2 cellular contexts compared by ENCODE assay signal in the genomic region with DNA sequence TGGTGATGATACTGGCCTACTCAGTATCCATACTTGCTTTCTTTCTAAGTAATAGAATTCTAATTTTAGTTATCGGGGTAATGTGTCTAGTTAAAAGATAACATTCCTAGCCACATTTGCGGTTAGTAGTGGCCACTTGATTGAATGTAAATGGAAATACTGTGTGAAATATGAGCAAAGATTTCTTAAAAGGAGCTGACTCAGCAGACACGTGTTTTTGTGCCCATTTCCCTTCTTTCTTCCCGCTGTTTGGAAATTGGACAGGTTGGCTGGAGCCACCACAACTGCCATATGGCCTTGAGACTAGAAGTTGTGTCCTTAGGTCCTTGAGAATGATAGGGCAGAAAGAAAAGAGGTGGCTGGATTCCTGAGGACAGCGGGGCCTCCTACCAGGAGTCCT.
TF ChIP-seq lines count a peak whose summit lies in the region.

No MANE protein-coding gene starts in this region.

TF ChIP-seq in IMR-90, 13 proteins besides CTCF, POLR2A, EP300 and RAD21:
- TF ChIP-seq SMC3 (IDR thresholded peaks at IDR 0.05; ENCODE audit: low read depth, low read length) (no peak), RCOR1 (IDR thresholded peaks at IDR 0.05; ENCODE audit: insufficient replicate concordance, low read length) (no peak), MAFK (IDR thresholded peaks at IDR 0.05; ENCODE audit: low read depth, low read length) (peak; percentile 96), CEBPB (IDR thresholded peaks at IDR 0.05; ENCODE audit: low read depth, low read length) (no peak), FOS (IDR thresholded peaks at IDR 0.05; ENCODE audit: low read depth, low read length) (no peak)

TF ChIP-seq in H1, 55 proteins besides CTCF, POLR2A, EP300 and RAD21:
- TF ChIP-seq EGR1 (IDR thresholded peaks at IDR 0.05; ENCODE audit: borderline replicate concordance, low read depth, low read length), result no peak
- peak; percentile 86 for TF ChIP-seq MAFK (IDR thresholded peaks at IDR 0.05; ENCODE audit: low read depth, low read length)
- no peak for TF ChIP-seq SP2 (IDR thresholded peaks at IDR 0.05; ENCODE audit: low read length)
- no peak for TF ChIP-seq FOSL1 (IDR thresholded peaks at IDR 0.05; ENCODE audit: insufficient read depth, low read depth, low read length)
- TF ChIP-seq CREB1 (IDR thresholded peaks at IDR 0.05), result no peak
